In the genomic region with DNA sequence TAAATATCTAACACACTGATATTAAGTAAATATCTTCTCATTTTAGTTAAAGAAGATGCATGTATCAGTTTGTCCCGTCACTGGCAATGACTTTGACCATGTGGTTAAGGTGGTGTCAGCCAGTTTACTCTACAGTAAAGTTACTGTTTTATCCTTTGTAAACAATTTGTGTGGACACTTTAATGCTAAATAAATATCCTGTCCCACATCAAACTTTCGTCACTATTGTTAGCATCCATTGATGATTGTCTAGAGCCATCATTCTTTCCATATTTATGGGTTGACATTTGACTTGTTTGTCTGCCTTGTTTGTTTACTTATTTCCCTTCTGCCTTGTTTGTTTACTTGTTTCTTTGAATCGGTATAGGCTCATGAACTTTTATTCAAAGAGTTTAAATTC, we compare ENCODE assay signal across 1 cellular context.
A peak's percentile ranks its signal among the peaks of the same experiment; 100 is the strongest.
TF ChIP-seq lines count a peak whose summit lies in the region.

No MANE protein-coding gene starts in this region.

TF ChIP-seq in HepG2, 621 proteins besides CTCF, POLR2A, EP300 and RAD21 (continued from another document and continues in another):
- TF ChIP-seq, protein P1, sequence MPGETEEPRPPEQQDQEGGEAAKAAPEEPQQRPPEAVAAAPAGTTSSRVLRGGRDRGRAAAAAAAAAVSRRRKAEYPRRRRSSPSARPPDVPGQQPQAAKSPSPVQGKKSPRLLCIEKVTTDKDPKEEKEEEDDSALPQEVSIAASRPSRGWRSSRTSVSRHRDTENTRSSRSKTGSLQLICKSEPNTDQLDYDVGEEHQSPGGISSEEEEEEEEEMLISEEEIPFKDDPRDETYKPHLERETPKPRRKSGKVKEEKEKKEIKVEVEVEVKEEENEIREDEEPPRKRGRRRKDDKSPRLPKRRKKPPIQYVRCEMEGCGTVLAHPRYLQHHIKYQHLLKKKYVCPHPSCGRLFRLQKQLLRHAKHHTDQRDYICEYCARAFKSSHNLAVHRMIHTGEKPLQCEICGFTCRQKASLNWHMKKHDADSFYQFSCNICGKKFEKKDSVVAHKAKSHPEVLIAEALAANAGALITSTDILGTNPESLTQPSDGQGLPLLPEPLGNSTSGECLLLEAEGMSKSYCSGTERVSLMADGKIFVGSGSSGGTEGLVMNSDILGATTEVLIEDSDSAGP (CRISPR knock-in tag; IDR thresholded peaks at IDR 0.05; ENCODE audit: borderline replicate concordance) = no peak
- TF ChIP-seq CAMTA2 (CRISPR knock-in tag; IDR thresholded peaks at IDR 0.05; ENCODE audit: borderline replicate concordance) (no peak), ZNF10 (CRISPR knock-in tag; IDR thresholded peaks at IDR 0.05; ENCODE audit: borderline replicate concordance, low read depth) (no peak), ZNF292 (CRISPR knock-in tag; IDR thresholded peaks at IDR 0.05; ENCODE audit: borderline replicate concordance, low read depth) (no peak), ZFY (CRISPR knock-in tag; IDR thresholded peaks at IDR 0.05) (no peak), ZNF563 (CRISPR knock-in tag; IDR thresholded peaks at IDR 0.05) (no peak), RFXANK (CRISPR knock-in tag; IDR thresholded peaks at IDR 0.05) (no peak), RFX3 (CRISPR knock-in tag; IDR thresholded peaks at IDR 0.05) (no peak), SRSF9 (IDR thresholded peaks at IDR 0.05; ENCODE audit: borderline replicate concordance, insufficient read depth, low read depth, low read length, poor library complexity, severe bottlenecking) (no peak), EEA1 (CRISPR knock-in tag; IDR thresholded peaks at IDR 0.05; ENCODE audit: borderline replicate concordance) (no peak), XBP1 (CRISPR knock-in tag; IDR thresholded peaks at IDR 0.05) (no peak), ZNF143 (CRISPR knock-in tag; IDR thresholded peaks at IDR 0.05) (no peak), MAFK (conservative IDR thresholded peaks at IDR 0.05 in 1 of 2, IDR thresholded peaks at IDR 0.05 in 1 of 2; ENCODE audit: low read length in 2 of 2) (no peak), HOXD1 (CRISPR knock-in tag; IDR thresholded peaks at IDR 0.05) (no peak), SOX6 (IDR thresholded peaks at IDR 0.05) (no peak), SOX6 (CRISPR knock-in tag; IDR thresholded peaks at IDR 0.05) (peak; percentile 97), ZNF230 (CRISPR knock-in tag; IDR thresholded peaks at IDR 0.05) (no peak), ZSCAN31 (CRISPR knock-in tag; IDR thresholded peaks at IDR 0.05; ENCODE audit: low read depth) (no peak), HOXA9 (CRISPR knock-in tag; IDR thresholded peaks at IDR 0.05; ENCODE audit: borderline replicate concordance) (no peak), HNF4G (IDR thresholded peaks at IDR 0.05; ENCODE audit: borderline replicate concordance, low read depth, low read length) (no peak), HNF4G (CRISPR knock-in tag; IDR thresholded peaks at IDR 0.05; ENCODE audit: borderline replicate concordance, low read depth) (no peak), ZNF674 (CRISPR knock-in tag; IDR thresholded peaks at IDR 0.05; ENCODE audit: low read depth) (no peak), PRDM10 (CRISPR knock-in tag; IDR thresholded peaks at IDR 0.05; ENCODE audit: low read depth) (no peak), MEF2D (CRISPR knock-in tag; IDR thresholded peaks at IDR 0.05) (peak; percentile 52; the same call in 1 of the 2 replicates), SIX4 (CRISPR knock-in tag; IDR thresholded peaks at IDR 0.05) (no peak), ZNF839 (CRISPR knock-in tag; IDR thresholded peaks at IDR 0.05; ENCODE audit: borderline replicate concordance) (no peak), ZNF598 (CRISPR knock-in tag; IDR thresholded peaks at IDR 0.05; ENCODE audit: borderline replicate concordance) (no peak), HDAC6 (IDR thresholded peaks at IDR 0.05; ENCODE audit: low read depth, low read length) (no peak), ZMYM4 (CRISPR knock-in tag; IDR thresholded peaks at IDR 0.05) (no peak), TP53 (CRISPR knock-in tag; conservative IDR thresholded peaks at IDR 0.05) (no peak), TCF7L2 (IDR thresholded peaks at IDR 0.05; ENCODE audit: low read depth, low read length) (no peak), ZNF549 (CRISPR knock-in tag; IDR thresholded peaks at IDR 0.05) (no peak), ZBTB33 (CRISPR knock-in tag; IDR thresholded peaks at IDR 0.05) (no peak), BRD4 (CRISPR knock-in tag; IDR thresholded peaks at IDR 0.05) (no peak), FOSL2 (CRISPR knock-in tag; IDR thresholded peaks at IDR 0.05) (peak; percentile 38; the same call in 1 of the 2 replicates), ZNF878 (CRISPR knock-in tag; IDR thresholded peaks at IDR 0.05) (no peak), DNMT3B (CRISPR knock-in tag; conservative IDR thresholded peaks at IDR 0.05) (no peak), KLF16 (CRISPR knock-in tag; IDR thresholded peaks at IDR 0.05) (no peak; a peak in 1 of 4 replicates), DPF2 (CRISPR knock-in tag; IDR thresholded peaks at IDR 0.05; ENCODE audit: borderline replicate concordance, low read depth) (no peak), ZNF317 (CRISPR knock-in tag; IDR thresholded peaks at IDR 0.05) (no peak), RFX1 (IDR thresholded peaks at IDR 0.05) (no peak), REXO4 (CRISPR knock-in tag; IDR thresholded peaks at IDR 0.05; ENCODE audit: borderline replicate concordance) (no peak)
- TF ChIP-seq, protein P2, sequence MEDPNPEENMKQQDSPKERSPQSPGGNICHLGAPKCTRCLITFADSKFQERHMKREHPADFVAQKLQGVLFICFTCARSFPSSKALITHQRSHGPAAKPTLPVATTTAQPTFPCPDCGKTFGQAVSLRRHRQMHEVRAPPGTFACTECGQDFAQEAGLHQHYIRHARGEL (CRISPR knock-in tag; IDR thresholded peaks at IDR 0.05) = no peak
- TF ChIP-seq, protein P3, sequence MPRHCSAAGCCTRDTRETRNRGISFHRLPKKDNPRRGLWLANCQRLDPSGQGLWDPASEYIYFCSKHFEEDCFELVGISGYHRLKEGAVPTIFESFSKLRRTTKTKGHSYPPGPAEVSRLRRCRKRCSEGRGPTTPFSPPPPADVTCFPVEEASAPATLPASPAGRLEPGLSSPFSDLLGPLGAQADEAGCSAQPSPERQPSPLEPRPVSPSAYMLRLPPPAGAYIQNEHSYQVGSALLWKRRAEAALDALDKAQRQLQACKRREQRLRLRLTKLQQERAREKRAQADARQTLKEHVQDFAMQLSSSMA (CRISPR knock-in tag; IDR thresholded peaks at IDR 0.05) = no peak
- TF ChIP-seq, protein P4, sequence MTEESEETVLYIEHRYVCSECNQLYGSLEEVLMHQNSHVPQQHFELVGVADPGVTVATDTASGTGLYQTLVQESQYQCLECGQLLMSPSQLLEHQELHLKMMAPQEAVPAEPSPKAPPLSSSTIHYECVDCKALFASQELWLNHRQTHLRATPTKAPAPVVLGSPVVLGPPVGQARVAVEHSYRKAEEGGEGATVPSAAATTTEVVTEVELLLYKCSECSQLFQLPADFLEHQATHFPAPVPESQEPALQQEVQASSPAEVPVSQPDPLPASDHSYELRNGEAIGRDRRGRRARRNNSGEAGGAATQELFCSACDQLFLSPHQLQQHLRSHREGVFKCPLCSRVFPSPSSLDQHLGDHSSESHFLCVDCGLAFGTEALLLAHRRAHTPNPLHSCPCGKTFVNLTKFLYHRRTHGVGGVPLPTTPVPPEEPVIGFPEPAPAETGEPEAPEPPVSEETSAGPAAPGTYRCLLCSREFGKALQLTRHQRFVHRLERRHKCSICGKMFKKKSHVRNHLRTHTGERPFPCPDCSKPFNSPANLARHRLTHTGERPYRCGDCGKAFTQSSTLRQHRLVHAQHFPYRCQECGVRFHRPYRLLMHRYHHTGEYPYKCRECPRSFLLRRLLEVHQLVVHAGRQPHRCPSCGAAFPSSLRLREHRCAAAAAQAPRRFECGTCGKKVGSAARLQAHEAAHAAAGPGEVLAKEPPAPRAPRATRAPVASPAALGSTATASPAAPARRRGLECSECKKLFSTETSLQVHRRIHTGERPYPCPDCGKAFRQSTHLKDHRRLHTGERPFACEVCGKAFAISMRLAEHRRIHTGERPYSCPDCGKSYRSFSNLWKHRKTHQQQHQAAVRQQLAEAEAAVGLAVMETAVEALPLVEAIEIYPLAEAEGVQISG (CRISPR knock-in tag; IDR thresholded peaks at IDR 0.05) = no peak
- TF ChIP-seq, protein P5, sequence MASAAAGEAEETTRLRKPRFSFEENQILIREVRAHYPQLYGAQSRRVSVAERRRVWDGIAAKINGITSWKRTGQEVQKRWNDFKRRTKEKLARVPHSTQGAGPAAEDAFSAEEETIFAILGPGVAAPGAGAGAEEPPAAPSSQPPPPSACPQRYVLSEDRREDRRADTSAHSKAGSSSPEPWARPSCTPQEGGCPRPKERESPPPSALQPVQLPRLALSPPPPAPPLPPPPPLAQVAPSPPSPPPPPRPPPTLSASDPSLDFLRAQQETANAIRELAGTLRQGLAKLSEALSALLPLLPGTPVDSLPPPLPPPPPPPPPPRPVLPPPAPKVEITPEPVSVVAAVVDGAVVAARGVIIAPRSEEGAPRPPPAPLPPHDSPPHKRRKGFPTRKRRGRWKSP (CRISPR knock-in tag; IDR thresholded peaks at IDR 0.05) = no peak; the same call in 1 of the 2 replicates
- TF ChIP-seq, protein P6, sequence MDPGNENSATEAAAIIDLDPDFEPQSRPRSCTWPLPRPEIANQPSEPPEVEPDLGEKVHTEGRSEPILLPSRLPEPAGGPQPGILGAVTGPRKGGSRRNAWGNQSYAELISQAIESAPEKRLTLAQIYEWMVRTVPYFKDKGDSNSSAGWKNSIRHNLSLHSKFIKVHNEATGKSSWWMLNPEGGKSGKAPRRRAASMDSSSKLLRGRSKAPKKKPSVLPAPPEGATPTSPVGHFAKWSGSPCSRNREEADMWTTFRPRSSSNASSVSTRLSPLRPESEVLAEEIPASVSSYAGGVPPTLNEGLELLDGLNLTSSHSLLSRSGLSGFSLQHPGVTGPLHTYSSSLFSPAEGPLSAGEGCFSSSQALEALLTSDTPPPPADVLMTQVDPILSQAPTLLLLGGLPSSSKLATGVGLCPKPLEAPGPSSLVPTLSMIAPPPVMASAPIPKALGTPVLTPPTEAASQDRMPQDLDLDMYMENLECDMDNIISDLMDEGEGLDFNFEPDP (CRISPR knock-in tag; conservative IDR thresholded peaks at IDR 0.05) = no peak
- TF ChIP-seq, protein P7, sequence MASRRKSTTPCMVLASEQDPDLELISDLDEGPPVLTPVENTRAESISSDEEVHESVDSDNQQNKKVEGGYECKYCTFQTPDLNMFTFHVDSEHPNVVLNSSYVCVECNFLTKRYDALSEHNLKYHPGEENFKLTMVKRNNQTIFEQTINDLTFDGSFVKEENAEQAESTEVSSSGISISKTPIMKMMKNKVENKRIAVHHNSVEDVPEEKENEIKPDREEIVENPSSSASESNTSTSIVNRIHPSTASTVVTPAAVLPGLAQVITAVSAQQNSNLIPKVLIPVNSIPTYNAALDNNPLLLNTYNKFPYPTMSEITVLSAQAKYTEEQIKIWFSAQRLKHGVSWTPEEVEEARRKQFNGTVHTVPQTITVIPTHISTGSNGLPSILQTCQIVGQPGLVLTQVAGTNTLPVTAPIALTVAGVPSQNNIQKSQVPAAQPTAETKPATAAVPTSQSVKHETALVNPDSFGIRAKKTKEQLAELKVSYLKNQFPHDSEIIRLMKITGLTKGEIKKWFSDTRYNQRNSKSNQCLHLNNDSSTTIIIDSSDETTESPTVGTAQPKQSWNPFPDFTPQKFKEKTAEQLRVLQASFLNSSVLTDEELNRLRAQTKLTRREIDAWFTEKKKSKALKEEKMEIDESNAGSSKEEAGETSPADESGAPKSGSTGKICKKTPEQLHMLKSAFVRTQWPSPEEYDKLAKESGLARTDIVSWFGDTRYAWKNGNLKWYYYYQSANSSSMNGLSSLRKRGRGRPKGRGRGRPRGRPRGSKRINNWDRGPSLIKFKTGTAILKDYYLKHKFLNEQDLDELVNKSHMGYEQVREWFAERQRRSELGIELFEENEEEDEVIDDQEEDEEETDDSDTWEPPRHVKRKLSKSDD (CRISPR knock-in tag; IDR thresholded peaks at IDR 0.05; ENCODE audit: low read depth) = no peak
